1 cellular context compared by ENCODE assay signal in the genomic region with DNA sequence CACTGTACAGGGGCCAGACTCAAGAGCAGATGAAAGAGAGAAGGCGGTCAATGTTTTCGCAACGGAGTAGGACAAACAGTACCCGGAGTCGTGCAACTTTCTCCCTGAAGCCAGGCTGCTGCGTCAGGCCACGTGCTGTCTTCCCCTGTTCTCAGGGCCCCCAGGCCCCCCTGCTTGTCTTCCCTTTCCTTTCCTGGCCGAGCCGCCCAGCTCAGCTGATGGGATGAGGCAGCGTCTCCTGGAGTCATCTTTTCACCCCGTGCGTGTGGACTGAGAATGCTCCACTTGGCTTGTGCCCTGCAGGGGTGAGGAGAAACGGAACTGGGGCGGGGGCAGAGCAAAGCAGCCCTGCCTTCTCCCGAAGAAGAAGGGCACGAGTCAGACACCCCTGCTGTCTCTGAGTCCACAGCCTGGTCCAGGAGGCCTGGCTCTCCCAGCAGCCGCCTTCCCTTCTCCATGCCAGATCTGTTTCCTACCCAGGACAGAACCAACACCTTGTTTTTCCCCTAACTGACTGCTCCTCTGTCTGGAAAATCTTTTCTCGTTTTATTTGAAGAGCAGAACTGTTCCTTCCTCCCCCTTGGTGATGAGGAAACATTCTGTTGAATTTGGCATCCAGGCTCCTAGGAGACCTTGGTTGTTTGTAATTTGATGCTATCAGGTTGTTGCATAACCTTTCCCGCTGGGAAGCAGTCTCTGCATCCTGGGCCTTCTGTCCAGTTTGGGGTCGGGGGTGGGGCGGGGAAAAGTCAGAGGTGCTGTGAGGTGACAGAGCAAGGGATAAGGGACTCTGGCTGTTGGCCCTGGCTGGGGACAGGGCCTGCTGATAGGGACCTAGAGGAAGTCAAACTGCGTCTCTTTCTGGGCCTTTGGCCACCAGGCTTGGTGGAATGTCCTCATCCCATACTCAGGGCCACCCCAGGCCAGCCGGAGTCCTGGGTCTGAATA.
TF ChIP-seq lines count a peak whose summit lies in the region.

No MANE protein-coding gene starts in this region.

TF ChIP-seq in HepG2, 621 proteins besides CTCF, POLR2A, EP300 and RAD21 (continued from another document and continues in another):
- TF ChIP-seq PRDM10 (CRISPR knock-in tag; IDR thresholded peaks at IDR 0.05; ENCODE audit: low read depth) (peak; percentile 92), SP5 (CRISPR knock-in tag; IDR thresholded peaks at IDR 0.05; ENCODE audit: borderline replicate concordance, low read depth) (peak; percentile 89), ZSCAN12 (CRISPR knock-in tag; IDR thresholded peaks at IDR 0.05) (0 out of 2 replicates have a peak, but pooled peaks have one; percentile 24), RBM39 (IDR thresholded peaks at IDR 0.05; ENCODE audit: low read depth, low read length, poor library complexity, severe bottlenecking) (peak; percentile 33), TOE1 (CRISPR knock-in tag; IDR thresholded peaks at IDR 0.05) (no peak), FOXM1 (CRISPR knock-in tag; IDR thresholded peaks at IDR 0.05) (no peak), ZNF749 (CRISPR knock-in tag; IDR thresholded peaks at IDR 0.05; ENCODE audit: borderline replicate concordance) (peak; percentile 88; the same call in 1 of the 2 replicates), ZSCAN31 (CRISPR knock-in tag; IDR thresholded peaks at IDR 0.05; ENCODE audit: low read depth) (peak; percentile 92), ZNF629 (CRISPR knock-in tag; conservative IDR thresholded peaks at IDR 0.05) (0 out of 2 replicates have a peak, but pooled peaks have one; percentile 10), BRF2 (CRISPR knock-in tag; IDR thresholded peaks at IDR 0.05) (peak; percentile 50), TFDP2 (CRISPR knock-in tag; IDR thresholded peaks at IDR 0.05) (peak; percentile 90), ZNF468 (CRISPR knock-in tag; IDR thresholded peaks at IDR 0.05) (no peak; the same call in 1 of the 2 replicates), NCOR1 (IDR thresholded peaks at IDR 0.05; ENCODE audit: borderline replicate concordance, low read length) (peak; percentile 93), REST (IDR thresholded peaks at IDR 0.05; ENCODE audit: borderline replicate concordance in 1 of 2, low read depth in 1 of 2, low read length in 2 of 2) (no peak), ERF (CRISPR knock-in tag; IDR thresholded peaks at IDR 0.05) (peak; percentile 96), ETV6 (CRISPR knock-in tag; conservative IDR thresholded peaks at IDR 0.05) (no peak; the same call in 1 of the 2 replicates), ZNF383 (CRISPR knock-in tag; IDR thresholded peaks at IDR 0.05; ENCODE audit: borderline replicate concordance) (no peak), EEA1 (CRISPR knock-in tag; IDR thresholded peaks at IDR 0.05; ENCODE audit: borderline replicate concordance) (no peak; the same call in 1 of the 2 replicates), ZNF768 (CRISPR knock-in tag; IDR thresholded peaks at IDR 0.05) (peak; percentile 75), JDP2 (CRISPR knock-in tag; IDR thresholded peaks at IDR 0.05; ENCODE audit: borderline replicate concordance) (0 out of 2 replicates have a peak, but pooled peaks have one; percentile 16), MAX (IDR thresholded peaks at IDR 0.05) (peak; percentile 99), ZNF30 (CRISPR knock-in tag; IDR thresholded peaks at IDR 0.05) (peak; percentile 45; the same call in 1 of the 2 replicates), KLF11 (CRISPR knock-in tag; IDR thresholded peaks at IDR 0.05) (0 out of 2 replicates have a peak, but pooled peaks have one; percentile 45), HNF4G (IDR thresholded peaks at IDR 0.05; ENCODE audit: borderline replicate concordance, low read depth, low read length) (peak; percentile 77; the same call in 1 of the 2 replicates), HNF4G (CRISPR knock-in tag; IDR thresholded peaks at IDR 0.05; ENCODE audit: borderline replicate concordance, low read depth) (peak; percentile 79), SMYD3 (CRISPR knock-in tag; IDR thresholded peaks at IDR 0.05) (peak; percentile 88), DMAP1 (CRISPR knock-in tag; IDR thresholded peaks at IDR 0.05) (peak; percentile 91), ZNF672 (CRISPR knock-in tag; IDR thresholded peaks at IDR 0.05) (no peak), ZKSCAN5 (CRISPR knock-in tag; IDR thresholded peaks at IDR 0.05) (0 out of 2 replicates have a peak, but pooled peaks have one; percentile 35), MIER2 (CRISPR knock-in tag; IDR thresholded peaks at IDR 0.05) (peak; percentile 51; the same call in 1 of the 2 replicates), ZNF558 (CRISPR knock-in tag; IDR thresholded peaks at IDR 0.05; ENCODE audit: borderline replicate concordance) (no peak; the same call in 1 of the 2 replicates), STAG1 (CRISPR knock-in tag; IDR thresholded peaks at IDR 0.05) (peak; percentile 40), ELF3 (CRISPR knock-in tag; IDR thresholded peaks at IDR 0.05) (peak; percentile 97), CBX2 (IDR thresholded peaks at IDR 0.05; ENCODE audit: low read depth, low read length) (no peak), CBX2 (CRISPR knock-in tag; IDR thresholded peaks at IDR 0.05; ENCODE audit: low read depth) (no peak; the same call in 1 of the 2 replicates), HNF4A (CRISPR knock-in tag; IDR thresholded peaks at IDR 0.05) (peak; percentile 89), ZNF451 (CRISPR knock-in tag; IDR thresholded peaks at IDR 0.05) (0 out of 2 replicates have a peak, but pooled peaks have one; percentile 19)
- TF ChIP-seq, protein P1, sequence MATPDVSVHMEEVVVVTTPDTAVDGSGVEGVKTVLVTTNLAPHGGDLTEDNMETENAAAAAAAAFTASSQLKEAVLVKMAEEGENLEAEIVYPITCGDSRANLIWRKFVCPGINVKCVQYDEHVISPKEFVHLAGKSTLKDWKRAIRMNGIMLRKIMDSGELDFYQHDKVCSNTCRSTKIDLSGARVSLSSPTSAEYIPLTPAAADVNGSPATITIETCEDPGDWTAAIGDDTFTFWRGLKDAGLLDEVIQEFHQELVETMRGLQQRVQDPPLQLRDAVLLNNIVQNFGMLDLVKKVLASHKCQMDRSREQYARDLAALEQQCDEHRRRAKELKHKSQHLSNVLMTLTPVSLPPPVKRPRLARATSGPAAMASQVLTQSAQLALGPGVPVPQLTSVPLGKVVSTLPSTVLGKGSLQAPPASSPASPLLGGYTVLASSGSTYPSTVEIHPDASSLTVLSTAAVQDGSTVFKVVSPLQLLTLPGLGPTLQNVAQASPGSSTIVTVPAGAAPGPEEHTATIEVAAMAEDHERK (CRISPR knock-in tag; IDR thresholded peaks at IDR 0.05; ENCODE audit: low read depth), result peak; percentile 24; the same call in 1 of the 2 replicates
- TF ChIP-seq, protein P2, sequence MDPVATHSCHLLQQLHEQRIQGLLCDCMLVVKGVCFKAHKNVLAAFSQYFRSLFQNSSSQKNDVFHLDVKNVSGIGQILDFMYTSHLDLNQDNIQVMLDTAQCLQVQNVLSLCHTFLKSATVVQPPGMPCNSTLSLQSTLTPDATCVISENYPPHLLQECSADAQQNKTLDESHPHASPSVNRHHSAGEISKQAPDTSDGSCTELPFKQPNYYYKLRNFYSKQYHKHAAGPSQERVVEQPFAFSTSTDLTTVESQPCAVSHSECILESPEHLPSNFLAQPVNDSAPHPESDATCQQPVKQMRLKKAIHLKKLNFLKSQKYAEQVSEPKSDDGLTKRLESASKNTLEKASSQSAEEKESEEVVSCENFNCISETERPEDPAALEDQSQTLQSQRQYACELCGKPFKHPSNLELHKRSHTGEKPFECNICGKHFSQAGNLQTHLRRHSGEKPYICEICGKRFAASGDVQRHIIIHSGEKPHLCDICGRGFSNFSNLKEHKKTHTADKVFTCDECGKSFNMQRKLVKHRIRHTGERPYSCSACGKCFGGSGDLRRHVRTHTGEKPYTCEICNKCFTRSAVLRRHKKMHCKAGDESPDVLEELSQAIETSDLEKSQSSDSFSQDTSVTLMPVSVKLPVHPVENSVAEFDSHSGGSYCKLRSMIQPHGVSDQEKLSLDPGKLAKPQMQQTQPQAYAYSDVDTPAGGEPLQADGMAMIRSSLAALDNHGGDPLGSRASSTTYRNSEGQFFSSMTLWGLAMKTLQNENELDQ (CRISPR knock-in tag; IDR thresholded peaks at IDR 0.05; ENCODE audit: borderline replicate concordance), result no peak
- TF ChIP-seq, protein P3, sequence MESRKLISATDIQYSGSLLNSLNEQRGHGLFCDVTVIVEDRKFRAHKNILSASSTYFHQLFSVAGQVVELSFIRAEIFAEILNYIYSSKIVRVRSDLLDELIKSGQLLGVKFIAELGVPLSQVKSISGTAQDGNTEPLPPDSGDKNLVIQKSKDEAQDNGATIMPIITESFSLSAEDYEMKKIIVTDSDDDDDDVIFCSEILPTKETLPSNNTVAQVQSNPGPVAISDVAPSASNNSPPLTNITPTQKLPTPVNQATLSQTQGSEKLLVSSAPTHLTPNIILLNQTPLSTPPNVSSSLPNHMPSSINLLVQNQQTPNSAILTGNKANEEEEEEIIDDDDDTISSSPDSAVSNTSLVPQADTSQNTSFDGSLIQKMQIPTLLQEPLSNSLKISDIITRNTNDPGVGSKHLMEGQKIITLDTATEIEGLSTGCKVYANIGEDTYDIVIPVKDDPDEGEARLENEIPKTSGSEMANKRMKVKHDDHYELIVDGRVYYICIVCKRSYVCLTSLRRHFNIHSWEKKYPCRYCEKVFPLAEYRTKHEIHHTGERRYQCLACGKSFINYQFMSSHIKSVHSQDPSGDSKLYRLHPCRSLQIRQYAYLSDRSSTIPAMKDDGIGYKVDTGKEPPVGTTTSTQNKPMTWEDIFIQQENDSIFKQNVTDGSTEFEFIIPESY (CRISPR knock-in tag; IDR thresholded peaks at IDR 0.05), result peak; percentile 65
